Comparison of ENCODE assay signal across 20 cellular contexts in the genomic region with DNA sequence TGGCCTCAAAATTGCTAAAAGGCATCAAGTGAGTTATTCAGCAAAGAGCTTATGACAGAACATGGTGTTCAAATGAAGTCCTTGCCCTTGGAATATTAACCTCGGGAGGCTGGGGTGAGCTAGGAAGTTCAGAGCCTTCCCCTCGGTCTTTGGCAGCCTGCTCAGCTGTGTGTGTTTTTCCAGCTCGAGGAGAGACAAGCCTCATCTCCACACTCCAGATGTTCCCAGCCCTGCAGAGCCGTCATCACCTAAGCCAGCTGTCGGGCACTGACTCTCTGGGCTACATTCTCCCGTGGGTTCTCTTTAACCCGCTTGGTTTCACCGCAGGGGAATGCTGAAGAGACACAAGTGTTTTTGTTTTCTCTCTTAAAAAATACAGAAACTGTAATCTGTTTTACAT. TPM values are rescaled to one million over a fixed set of nuclear protein-coding genes. Genes with fewer than 3 reads are reported as not detected.
DNase-seq lines count a peak whose midpoint lies in the region; ATAC-seq, FAIRE-seq and TF ChIP-seq lines count a peak whose summit lies in the region.
"Had no signal": no experiment of that assay in that cellular context is flagged by ENCODE, and none has a peak within 500 bp of the region (broad histone marks: within the 10 kb centered on the region; RNA-seq: fewer than 3 reads in every experiment).

No MANE protein-coding gene starts in this region.

- ATAC-seq in HepG2 (no peak), right lobe of liver (no peak), heart left ventricle (peak; percentile 61 to 69 (median 64))

- BruUV-seq in HepG2 (replicated peaks; lab: Mats Ljungman, UMichigan): no TSS peak

- no peaks in the 10 kb centered on the region for H3K79me2 ChIP-seq in HepG2 (ENCODE audit: insufficient read depth, low read length)

- H2AFZ ChIP-seq in HepG2 (ENCODE audit: low read length): peak overlapping the region; percentile 45

- H3K36me3 ChIP-seq in HepG2 (replicated peaks in 1 of 2; ENCODE audit: control insufficient read depth in 1 of 2, insufficient read depth in 2 of 2, low read length in 2 of 2) (no peaks in the 10 kb centered on the region), right lobe of liver (no peaks in the 10 kb centered on the region), heart left ventricle (no peaks in the 10 kb centered on the region)
- H3K36me3 ChIP-seq: Peyer's patch had no signal

- no peak overlapping the region for H3K27ac ChIP-seq in HepG2 (ENCODE audit: extremely low read length, insufficient read depth, low read length)
- no peak overlapping the region for H3K27ac ChIP-seq in right lobe of liver
- H3K27ac ChIP-seq in heart left ventricle: peak overlapping the region in 9 of 12 donors; percentile 26 to 77 (median 66)
- H3K27ac ChIP-seq in dorsolateral prefrontal cortex: peak overlapping the region in 5 of 59 donors; percentile 6 to 53 (median 33)
- H3K27ac ChIP-seq: Peyer's patch had no signal

- H3K4me1 ChIP-seq in HepG2 (ENCODE audit: insufficient read depth, low read length) (peaks cover 12% of the 10 kb centered on the region), right lobe of liver (no peaks in the 10 kb centered on the region), heart left ventricle (peaks cover 0 to 57% (median 21%) of the 10 kb centered on the region in 12 donors)
- H3K4me1 ChIP-seq: Peyer's patch had no signal

- no peak overlapping the region for H3K9ac ChIP-seq in HepG2 (ENCODE audit: insufficient read depth, low read depth, low read length)

- no peak for FAIRE-seq in HepG2 (lab: Jason Lieb, UNC)
- FAIRE-seq: GM12891, GM18507 had no signal

- WGBS in HepG2 (ENCODE audit: low lambda C conversion rate): 43% methylated on average over 8 of the region's 8 CpGs
- 87% methylated on average over 5 of the region's 8 CpGs for WGBS in right lobe of liver (ENCODE audit: insufficient coverage, low coverage, low lambda C conversion rate, missing lambda C conversion rate)
- 32 to 40% (median 35%) methylated on average over 8 of the region's 8 CpGs for WGBS in heart left ventricle, 4 donors

- intact Hi-C loops in HepG2 (cut with micrococcal nuclease; ENCODE audit: unreplicated experiment) (no loop called here), right lobe of liver (cut with DNase I) (no loop called here), heart left ventricle (cut with DNase I) (no loop called here), dorsolateral prefrontal cortex (cut with DNase I) (no loop called here)

- H3K4me3 ChIP-seq in HepG2 (replicated peaks in 1 of 3; ENCODE audit: insufficient read depth in 1 of 3, low read depth in 2 of 3, low read length in 3 of 3) (no peak overlapping the region), right lobe of liver (no peak overlapping the region), heart left ventricle (no peak overlapping the region), dorsolateral prefrontal cortex (no peak overlapping the region)
- H3K4me3 ChIP-seq: Peyer's patch had no signal

- DNase-seq in HepG2 (ENCODE audit: low spot score): no peak
- DNase-seq in right lobe of liver: no peak
- peak; percentile 52 to 83 (median 71) for DNase-seq in heart left ventricle
- peak; percentile 23 for DNase-seq in retina
- no peak for DNase-seq in HuH-7.5 (ENCODE audit: low spot score)
- no peak for DNase-seq in dorsolateral prefrontal cortex
- DNase-seq in superior temporal gyrus (ENCODE audit: extremely low spot score): no peak
- DNase-seq in OCI-M2 (lab: John Stamatoyannopoulos, UW; ENCODE audit: unreplicated experiment): no peak
- DNase-seq: C1 segment of cervical spinal cord, GDM1, GOT3, NCI-H1048, NCI-H1436 treated with DMSO at 0.1 percent for 48 hours, NCI-H2081, NCI-H510A, NCI-H82, SHP77 treated with DMSO at 0.1 percent for 48 hours had no signal

- in situ Hi-C loops in HepG2 (cut with HindIII; ENCODE audit: extremely low pct_ligation_motif_present, low pct_unique_long_range_greater_than_20kb): no loop called here

- TF ChIP-seq EP300 in HepG2 (IDR thresholded peaks at IDR 0.05; ENCODE audit: low read depth in 2 of 2, low read length in 2 of 2) (no peak), HepG2 (CRISPR knock-in tag; IDR thresholded peaks at IDR 0.05; ENCODE audit: borderline replicate concordance) (no peak)

- H3K4me2 ChIP-seq in HepG2 (ENCODE audit: low read depth, low read length): no peak overlapping the region

- TF ChIP-seq RAD21 in HepG2 (CRISPR knock-in tag; IDR thresholded peaks at IDR 0.05): no peak

- CTCF ChIA-PET in HepG2 (lab: Yijun Ruan, JAX; ENCODE audit: low intra/inter-chr PET ratio, low total read pairs): no interaction called here

- peaks cover 1 to 5% of the 10 kb centered on the region in 2 experiments; a peak in 1 of 5 replicates for H3K27me3 ChIP-seq in HepG2 (ENCODE audit: control insufficient read depth in 1 of 2, insufficient read depth in 2 of 2, low read length in 2 of 2)
- H3K27me3 ChIP-seq in right lobe of liver: no peaks in the 10 kb centered on the region
- no peaks in the 10 kb centered on the region for H3K27me3 ChIP-seq in heart left ventricle
- peaks cover 0 to 7% (median 0%) of the 10 kb centered on the region in 45 donors for H3K27me3 ChIP-seq in dorsolateral prefrontal cortex
- H3K27me3 ChIP-seq: Peyer's patch had no signal

- H3K9me3 ChIP-seq in HepG2 (ENCODE audit: low read length) (no peaks in the 10 kb centered on the region), right lobe of liver (no peaks in the 10 kb centered on the region), heart left ventricle (peaks cover 0 to 3% (median 0%) of the 10 kb centered on the region in 12 donors)
- H3K9me3 ChIP-seq: Peyer's patch had no signal

- POLR2A ChIA-PET in HepG2 (lab: Yijun Ruan, JAX): no interaction called here

- H4K20me1 ChIP-seq in HepG2 (ENCODE audit: insufficient read depth, low read length): no peaks in the 10 kb centered on the region

- TF ChIP-seq CTCF in HepG2 (CRISPR knock-in tag; IDR thresholded peaks at IDR 0.05) (no peak), right lobe of liver (IDR thresholded peaks at IDR 0.05) (no peak), heart left ventricle (IDR thresholded peaks at IDR 0.05) (no peak), dorsolateral prefrontal cortex (IDR thresholded peaks at IDR 0.05 in 54 of 56, conservative IDR thresholded peaks at IDR 0.05 in 2 of 56; ENCODE audit: low read depth in 1 of 56, partially characterized antibody in 56 of 56) (no peak)

- no peak for TF ChIP-seq POLR2A in HepG2 (IDR thresholded peaks at IDR 0.05; ENCODE audit: insufficient read depth in 1 of 2, low read depth in 2 of 2, low read length in 2 of 2)
- no peak for TF ChIP-seq POLR2A in right lobe of liver (IDR thresholded peaks at IDR 0.05)
- no peak for TF ChIP-seq POLR2A in heart left ventricle (IDR thresholded peaks at IDR 0.05)

TF ChIP-seq in HepG2, 621 proteins besides CTCF, POLR2A, EP300 and RAD21:
- TF ChIP-seq FOXP4 (CRISPR knock-in tag; IDR thresholded peaks at IDR 0.05) (no peak), ZNF331 (CRISPR knock-in tag; IDR thresholded peaks at IDR 0.05) (no peak), ZNF841 (CRISPR knock-in tag; IDR thresholded peaks at IDR 0.05; ENCODE audit: borderline replicate concordance) (no peak), ZNF839 (CRISPR knock-in tag; IDR thresholded peaks at IDR 0.05; ENCODE audit: borderline replicate concordance) (no peak)
TF ChIP-seq in HepG2: peak in this region for 0.

RNA-seq across cellular contexts. Expression of gene IRX3, which starts 47.1 kb away (rescaled TPM):
- total RNA-seq in HepG2 (2016; rRNA removed; fragmentation: Illumina TruSeq; extraction: Trizol): 10.0 and 16.4 TPM in 2 replicates
- total RNA-seq in HepG2 (2016; cell fraction: cytosol; rRNA removed; fragmentation: Illumina TruSeq; extraction: Trizol; ENCODE audit: low read depth): 6.5 and 10.3 TPM in 2 replicates
- 9.4 and 16.4 TPM in 2 replicates for total RNA-seq in HepG2 (2016; cell fraction: insoluble cytoplasmic fraction; rRNA removed; fragmentation: Illumina TruSeq; extraction: Trizol)
- 11.6 and 16.3 TPM in 2 replicates for total RNA-seq in HepG2 (2016; cell fraction: membrane; rRNA removed; fragmentation: Illumina TruSeq; extraction: Trizol)
- 7.9 TPM in 2 replicates for total RNA-seq in HepG2 (2016; cell fraction: nucleus; rRNA removed; fragmentation: Illumina TruSeq; extraction: Trizol)
- polyA plus RNA-seq in HepG2 (2011; rRNA removed): 9.2 and 11.5 TPM in 2 replicates
- 8.9 and 15.1 TPM in 2 replicates for polyA plus RNA-seq in HepG2 (2011; cell fraction: cytosol; rRNA removed)
- 24.5 and 27.5 TPM in 2 replicates for polyA plus RNA-seq in HepG2 (2011; cell fraction: nucleus; rRNA removed)
- 17.0 and 17.3 TPM in 2 replicates for polyA plus RNA-seq in HepG2 (2012)
- 8.2 and 10.6 TPM in 2 replicates for polyA plus RNA-seq in HepG2 (2016; cell fraction: cytosol; fragmentation: Illumina TruSeq; extraction: Trizol; ENCODE audit: low read depth)
- polyA plus RNA-seq in HepG2 (2016; cell fraction: insoluble cytoplasmic fraction; fragmentation: Illumina TruSeq; extraction: Trizol; ENCODE audit: low read depth): 24.9 and 27.8 TPM in 2 replicates
- 13.8 and 17.4 TPM in 2 replicates for polyA plus RNA-seq in HepG2 (2016; cell fraction: membrane; fragmentation: Illumina TruSeq; extraction: Trizol; ENCODE audit: low read depth)
- 19.5 and 21.3 TPM in 2 replicates for polyA plus RNA-seq in HepG2 (2016; cell fraction: nucleus; fragmentation: Illumina TruSeq; extraction: Trizol; ENCODE audit: insufficient read depth, low read depth)
- polyA minus RNA-seq in HepG2 (2011; rRNA and poly(A)+ RNA removed; ENCODE audit: low replicate concordance): 3.2 and 12.8 TPM in 2 replicates
- polyA minus RNA-seq in HepG2 (2011; cell fraction: cytosol; rRNA and poly(A)+ RNA removed): 11.8 and 14.5 TPM in 2 replicates
- 11.8 and 12.5 TPM in 2 replicates for polyA minus RNA-seq in HepG2 (2011; cell fraction: nucleus; rRNA and poly(A)+ RNA removed)
- 1 to 10 TPM in 1 of 6 experiments, under 1 TPM in 5; 0.25 to 1.3 (median 0.61) TPM for total RNA-seq in right lobe of liver
- 100 to 1,000 TPM in 1 of 9 donors, 10 to 100 TPM in 8; 28.6 to 101 (median 46.0) TPM for total RNA-seq in heart left ventricle
- 10 to 100 TPM; 34.7 to 45.9 TPM for polyA plus RNA-seq in heart left ventricle
- 1 to 10 TPM in 3 of 120 experiments, under 1 TPM in 27, not detected in 90; 0.16 to 2.1 (median 0.51) TPM for total RNA-seq in dorsolateral prefrontal cortex
- total RNA-seq: Peyer's patch had no signal

Comparison
In these comparisons a context has a peak if more than half of its experiments do, and no peak if none do; other contexts are left out.
1. ATAC-seq: peak in heart left ventricle (4 of 4); none in HepG2 (single experiment) and right lobe of liver (0 of 4).
2. DNase-seq: peak in heart left ventricle (5 of 5) and retina (single experiment); none in HepG2 (single experiment), right lobe of liver (0 of 3), HuH-7.5 (single experiment), dorsolateral prefrontal cortex (0 of 10), superior temporal gyrus (single experiment) and OCI-M2 (single experiment).
3. H3K27ac ChIP-seq: peak in heart left ventricle (9 of 12); none in HepG2 (single experiment) and right lobe of liver (0 of 3).